Comparison of ENCODE assay signal across 18 cellular contexts in genomic region chr6:114055758-114056157, GRCh38.
"Had no signal": no experiment of that assay in that cellular context is flagged by ENCODE, and none has a peak within 500 bp of the region (broad histone marks: within the 10 kb centered on the region; RNA-seq: fewer than 3 reads in every experiment).

No MANE protein-coding gene starts in this region.

- H3K36me3 Mint-ChIP-seq: natural killer cell treated with Interleukin-12 subunit alpha and Interleukin-12 subunit beta and Interleukin-15 and Interleukin-18, amount 100 ng/mL, for 72 hours; type B pancreatic cell had no signal

- H3K27me3 ChIP-seq: gastrocnemius medialis, pancreas, suprapubic skin, thyroid gland had no signal

- H3K27ac ChIP-seq: gastrocnemius medialis, pancreas, suprapubic skin, thyroid gland had no signal

- H3K4me1 ChIP-seq: pancreas, suprapubic skin, thyroid gland had no signal

- H3K4me3 ChIP-seq: gastrocnemius medialis, pancreas, suprapubic skin, thyroid gland had no signal

- DNase-seq: dermis blood vessel endothelial cell; effector CD4-positive, alpha-beta T cell; endodermal cell; erythroblast; gastrocnemius medialis; islet precursor cell; mammary epithelial cell; occipital lobe; pancreas; right cardiac atrium; small intestine; stimulated activated CD4-positive, alpha-beta T cell treated with anti-CD3 and anti-CD28 coated beads, Interleukin-12 subunit alpha, Interleukin-12 subunit beta, amount 100 ng/mL, for 4 hours; stimulated activated naive CD4-positive, alpha-beta T cell treated with Interleukin-2 at 50 U/mL for 16 hours; thyroid gland had no signal

- H3K4me3 Mint-ChIP-seq: endodermal cell; natural killer cell treated with Interleukin-12 subunit alpha and Interleukin-12 subunit beta and Interleukin-15 and Interleukin-18, amount 100 ng/mL, for 72 hours; type B pancreatic cell had no signal

- H3K27me3 Mint-ChIP-seq: progenitor cell of endocrine pancreas, type B pancreatic cell had no signal

- H3K27ac Mint-ChIP-seq: endodermal cell; natural killer cell treated with Interleukin-12 subunit alpha and Interleukin-12 subunit beta and Interleukin-15 and Interleukin-18, amount 100 ng/mL, for 72 hours; progenitor cell of endocrine pancreas; type B pancreatic cell had no signal

- H3K9me3 ChIP-seq: gastrocnemius medialis, pancreas, suprapubic skin, thyroid gland had no signal

- H3K36me3 ChIP-seq: gastrocnemius medialis, pancreas, suprapubic skin, thyroid gland had no signal

- H3K9me3 Mint-ChIP-seq: endodermal cell, type B pancreatic cell had no signal
